Comparison of ENCODE assay signal across 17 cellular contexts in genomic region chr4:7427326-7428260, GRCh38. TPM values are rescaled to one million over a fixed set of nuclear protein-coding genes. Genes with fewer than 3 reads are reported as not detected.
DNase-seq lines count a peak whose midpoint lies in the region; TF ChIP-seq lines count a peak whose summit lies in the region.
"Had no signal": no experiment of that assay in that cellular context is flagged by ENCODE, and none has a peak within 500 bp of the region (broad histone marks: within the 10 kb centered on the region; RNA-seq: fewer than 3 reads in every experiment).

No MANE protein-coding gene starts in this region.

- no peaks in the 10 kb centered on the region for H3K36me3 Mint-ChIP-seq in activated naive CD4-positive, alpha-beta T cell treated with anti-CD3 and anti-CD28 coated beads, Interleukin-2, amount 10 ng/mL, durations not matched to agents 7 days and 5 days
- no peaks in the 10 kb centered on the region for H3K36me3 Mint-ChIP-seq in activated naive CD4-positive, alpha-beta T cell treated with anti-CD3 and anti-CD28 coated beads for 36 hours (ENCODE audit: low read depth)
- H3K36me3 Mint-ChIP-seq: activated naive CD8-positive, alpha-beta T cell had no signal

- peak; percentile 7 for DNase-seq in activated naive CD4-positive, alpha-beta T cell treated with anti-CD3 and anti-CD28 coated beads, Interleukin-2, amount 10 ng/mL, durations not matched to agents 7 days and 5 days
- no peak for DNase-seq in activated naive CD4-positive, alpha-beta T cell treated with anti-CD3 and anti-CD28 coated beads for 36 hours
- DNase-seq in H7: peak; percentile 53
- DNase-seq in right atrium auricular region (ENCODE audit: low spot score): peak; percentile 42
- DNase-seq in posterior vena cava (ENCODE audit: low spot score): peak; percentile 74
- no peak for DNase-seq in GDM1 (lab: John Stamatoyannopoulos, UW)
- no peak for DNase-seq in stimulated activated CD4-positive, alpha-beta T cell treated with anti-CD3 and anti-CD28 coated beads, Interleukin-2, amount 100 ng/mL, for 48 hours
- DNase-seq in smooth muscle cell (lab: John Stamatoyannopoulos, UW; ENCODE audit: unreplicated experiment): no peak
- DNase-seq: COR-L47; effector memory CD8-positive, alpha-beta T cell; hippocampal formation; NCI-H2171 treated with DMSO at 0.1 percent for 48 hours; NCI-H82; SW 1271 had no signal

- no peaks in the 10 kb centered on the region for H3F3A ChIP-seq in smooth muscle cell (ENCODE audit: low read depth)

- TF ChIP-seq CTCF in right atrium auricular region (IDR thresholded peaks at IDR 0.05): no peak
- no peak for TF ChIP-seq CTCF in smooth muscle cell (IDR thresholded peaks at IDR 0.05; ENCODE audit: borderline replicate concordance, insufficient read depth, poor library complexity, severe bottlenecking)

- CTCF ChIA-PET in activated naive CD4-positive, alpha-beta T cell treated with anti-CD3 and anti-CD28 coated beads, Interleukin-2, amount 10 ng/mL, durations not matched to agents 7 days and 5 days (lab: Charles Lee): no interaction called here
- CTCF ChIA-PET in activated naive CD4-positive, alpha-beta T cell treated with anti-CD3 and anti-CD28 coated beads for 36 hours (lab: Charles Lee): no interaction called here

- H3K27ac Mint-ChIP-seq in activated naive CD4-positive, alpha-beta T cell treated with anti-CD3 and anti-CD28 coated beads, Interleukin-2, amount 10 ng/mL, durations not matched to agents 7 days and 5 days: no peak overlapping the region
- H3K27ac Mint-ChIP-seq in activated naive CD4-positive, alpha-beta T cell treated with anti-CD3 and anti-CD28 coated beads for 36 hours: no peak overlapping the region
- H3K27ac Mint-ChIP-seq: activated naive CD8-positive, alpha-beta T cell had no signal

- H3K27me3 Mint-ChIP-seq in activated naive CD4-positive, alpha-beta T cell treated with anti-CD3 and anti-CD28 coated beads, Interleukin-2, amount 10 ng/mL, durations not matched to agents 7 days and 5 days: no peaks in the 10 kb centered on the region
- H3K27me3 Mint-ChIP-seq in activated naive CD4-positive, alpha-beta T cell treated with anti-CD3 and anti-CD28 coated beads for 36 hours (ENCODE audit: low read depth): no peaks in the 10 kb centered on the region
- H3K27me3 Mint-ChIP-seq: activated naive CD8-positive, alpha-beta T cell had no signal

- no peak overlapping the region for H3K4me3 ChIP-seq in H7 (ENCODE audit: insufficient read depth, low read depth, low read length)
- H3K4me3 ChIP-seq in right atrium auricular region: no peak overlapping the region
- no peak overlapping the region for H3K4me3 ChIP-seq in smooth muscle cell
- H3K4me3 ChIP-seq: psoas muscle had no signal

- H3K9me3 ChIP-seq in right atrium auricular region (no peaks in the 10 kb centered on the region), smooth muscle cell (replicated peaks; ENCODE audit: low read depth) (no peaks in the 10 kb centered on the region)
- H3K9me3 ChIP-seq: psoas muscle had no signal

- no peaks in the 10 kb centered on the region for H4K20me1 ChIP-seq in smooth muscle cell (ENCODE audit: low read depth)

- no peaks in the 10 kb centered on the region for H3K9me3 Mint-ChIP-seq in activated naive CD4-positive, alpha-beta T cell treated with anti-CD3 and anti-CD28 coated beads, Interleukin-2, amount 10 ng/mL, durations not matched to agents 7 days and 5 days
- H3K9me3 Mint-ChIP-seq in activated naive CD4-positive, alpha-beta T cell treated with anti-CD3 and anti-CD28 coated beads for 36 hours: no peaks in the 10 kb centered on the region
- H3K9me3 Mint-ChIP-seq: effector memory CD8-positive, alpha-beta T cell had no signal

- H3K27me3 ChIP-seq in H7 (ENCODE audit: control insufficient read depth, insufficient read depth, low read length): no peaks in the 10 kb centered on the region
- no peaks in the 10 kb centered on the region for H3K27me3 ChIP-seq in right atrium auricular region
- no peaks in the 10 kb centered on the region for H3K27me3 ChIP-seq in smooth muscle cell (ENCODE audit: low read depth)

- no peak overlapping the region for H3K27ac ChIP-seq in right atrium auricular region
- no peak overlapping the region for H3K27ac ChIP-seq in smooth muscle cell (ENCODE audit: low read depth)
- H3K27ac ChIP-seq: psoas muscle had no signal

- H3K79me2 ChIP-seq in smooth muscle cell (ENCODE audit: low read depth): no peaks in the 10 kb centered on the region

- H3K4me1 Mint-ChIP-seq in activated naive CD4-positive, alpha-beta T cell treated with anti-CD3 and anti-CD28 coated beads, Interleukin-2, amount 10 ng/mL, durations not matched to agents 7 days and 5 days: no peaks in the 10 kb centered on the region
- no peaks in the 10 kb centered on the region for H3K4me1 Mint-ChIP-seq in activated naive CD4-positive, alpha-beta T cell treated with anti-CD3 and anti-CD28 coated beads for 36 hours (ENCODE audit: low read depth)

- no peak overlapping the region for H2AFZ ChIP-seq in smooth muscle cell (ENCODE audit: low read depth)

- H3K4me2 ChIP-seq in smooth muscle cell: no peak overlapping the region

- intact Hi-C loops in activated naive CD4-positive, alpha-beta T cell treated with anti-CD3 and anti-CD28 coated beads for 36 hours (cut with micrococcal nuclease): no loop called here
- intact Hi-C loops in posterior vena cava (cut with DNase I): no loop called here

- 91% methylated on average over 16 of the region's 26 CpGs for WGBS in smooth muscle cell (ENCODE audit: low lambda C conversion rate)

- H3K36me3 ChIP-seq in H7 (replicated peaks; ENCODE audit: control insufficient read depth, insufficient read depth, low read length): no peaks in the 10 kb centered on the region
- H3K36me3 ChIP-seq in right atrium auricular region: no peaks in the 10 kb centered on the region
- H3K36me3 ChIP-seq in smooth muscle cell (ENCODE audit: low read depth): no peaks in the 10 kb centered on the region

- no peak overlapping the region for H3K9ac ChIP-seq in smooth muscle cell (ENCODE audit: low read depth)

- H3K4me1 ChIP-seq in right atrium auricular region: no peaks in the 10 kb centered on the region
- peaks cover 10% of the 10 kb centered on the region for H3K4me1 ChIP-seq in smooth muscle cell (ENCODE audit: low read depth)
- H3K4me1 ChIP-seq: psoas muscle had no signal

- no peak overlapping the region for H3K4me3 Mint-ChIP-seq in activated naive CD4-positive, alpha-beta T cell treated with anti-CD3 and anti-CD28 coated beads, Interleukin-2, amount 10 ng/mL, durations not matched to agents 7 days and 5 days
- H3K4me3 Mint-ChIP-seq in activated naive CD4-positive, alpha-beta T cell treated with anti-CD3 and anti-CD28 coated beads for 36 hours: no peak overlapping the region
- H3K4me3 Mint-ChIP-seq: activated naive CD8-positive, alpha-beta T cell; effector memory CD8-positive, alpha-beta T cell had no signal

RNA-seq across cellular contexts. Expression of gene PSAPL1, which starts 7.1 kb away (rescaled TPM):
- not detected for total RNA-seq in activated naive CD4-positive, alpha-beta T cell treated with anti-CD3 and anti-CD28 coated beads for 36 hours
- 0.14 and 0.22 TPM in 2 replicates for total RNA-seq in H7 (2014; rRNA removed; shearing (Covaris generic))
- total RNA-seq in right atrium auricular region (under 1 TPM in 1 of 2 donors, not detected in 1; 0.12 TPM), posterior vena cava (not detected), smooth muscle cell (0.04 TPM in 1 of 2 replicates, not detected in the other)
- not detected in 2 replicates for polyA plus RNA-seq in smooth muscle cell
- total RNA-seq: psoas muscle, subcutaneous adipose tissue had no signal
- polyA plus RNA-seq: psoas muscle had no signal

Comparison
In these comparisons a context has a peak if more than half of its experiments do, and no peak if none do; other contexts are left out.
1. DNase-seq: peak in activated naive CD4-positive, alpha-beta T cell treated with anti-CD3 and anti-CD28 coated beads, Interleukin-2, amount 10 ng/mL, durations not matched to agents 7 days and 5 days (single experiment), H7 (single experiment), right atrium auricular region (single experiment) and posterior vena cava (single experiment); none in activated naive CD4-positive, alpha-beta T cell treated with anti-CD3 and anti-CD28 coated beads for 36 hours (single experiment), GDM1 (single experiment), stimulated activated CD4-positive, alpha-beta T cell treated with anti-CD3 and anti-CD28 coated beads, Interleukin-2, amount 100 ng/mL, for 48 hours (0 of 2) and smooth muscle cell (single experiment).